In the genomic region with DNA sequence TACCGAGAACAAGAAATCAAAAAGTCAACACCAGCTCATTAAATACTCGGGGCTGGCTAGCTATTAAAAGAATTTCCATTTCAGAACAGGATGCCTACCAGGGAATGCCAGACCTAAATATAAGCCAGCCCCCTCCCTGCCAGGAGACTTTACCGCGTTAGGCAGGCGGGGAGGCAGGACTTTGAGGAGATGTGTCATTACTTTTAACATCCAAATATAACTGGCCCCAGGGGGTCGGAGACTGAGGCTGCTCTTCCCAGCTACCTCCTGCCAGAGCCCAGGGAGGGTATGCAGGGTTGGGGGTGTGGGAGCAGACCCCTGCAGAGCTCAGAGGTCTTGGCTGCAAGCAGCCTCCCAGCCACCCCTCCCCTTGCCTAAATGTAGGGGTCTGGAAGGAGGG, we compare ENCODE assay signal across 14 cellular contexts.
"Had no signal": no experiment of that assay in that cellular context is flagged by ENCODE, and none has a peak within 500 bp of the region (broad histone marks: within the 10 kb centered on the region; RNA-seq: fewer than 3 reads in every experiment).

No MANE protein-coding gene starts in this region.

- H3K27me3 ChIP-seq: body of pancreas, ovary, thyroid gland had no signal

- H3K27ac ChIP-seq: body of pancreas, ovary, thyroid gland had no signal

- H3K27ac Mint-ChIP-seq: activated naive CD4-positive, alpha-beta T cell treated with anti-CD3 and anti-CD28 coated beads, Interleukin-2, amount 50 U/mL, for 24 hours; activated T-helper 2 cell treated with anti-CD3 and anti-CD28 coated beads, Interferon-gamma antibody, Interleukin-2, Interleukin-4, amounts not matched to agents 10 μg/mL and 5 μg/mL and 100 μg/mL, durations not matched to agents 14 hours and 24 hours and 36 hours; effector memory CD8-positive, alpha-beta T cell; stimulated activated effector memory CD8-positive, alpha-beta T cell treated with anti-CD3 and anti-CD28 coated beads, Interleukin-12 subunit alpha, Interleukin-12 subunit beta, amount 100 ng/mL, for 72 hours had no signal

- H3K9me3 ChIP-seq: body of pancreas, ovary, thyroid gland had no signal

- DNase-seq: activated CD4-positive, alpha-beta T cell treated with anti-CD3 and anti-CD28 coated beads, Interleukin-2, amount 50 U/mL, for 1 hour; activated T-cell treated with anti-CD3 and anti-CD28 coated beads for 4 hours; amniotic stem cell; body of pancreas; effector memory CD8-positive, alpha-beta T cell; hippocampal formation; ovary; small intestine; T-helper 2 cell; thyroid gland had no signal

- ATAC-seq: body of pancreas; effector memory CD8-positive, alpha-beta T cell; stimulated activated effector memory CD8-positive, alpha-beta T cell treated with anti-CD3 and anti-CD28 coated beads, Interleukin-12 subunit alpha, Interleukin-12 subunit beta, amount 100 ng/mL, for 72 hours had no signal

- H3K9me3 Mint-ChIP-seq: activated naive CD4-positive, alpha-beta T cell treated with anti-CD3 and anti-CD28 coated beads, Interleukin-2, amount 50 U/mL, for 24 hours; activated T-helper 2 cell treated with anti-CD3 and anti-CD28 coated beads, Interferon-gamma antibody, Interleukin-2, Interleukin-4, amounts not matched to agents 10 μg/mL and 5 μg/mL and 100 μg/mL, durations not matched to agents 14 hours and 24 hours and 36 hours; effector memory CD8-positive, alpha-beta T cell; neural crest cell; stimulated activated effector memory CD8-positive, alpha-beta T cell treated with anti-CD3 and anti-CD28 coated beads, Interleukin-12 subunit alpha, Interleukin-12 subunit beta, amount 100 ng/mL, for 72 hours had no signal

- H3K4me3 Mint-ChIP-seq: activated naive CD4-positive, alpha-beta T cell treated with anti-CD3 and anti-CD28 coated beads, Interleukin-2, amount 50 U/mL, for 24 hours; effector memory CD8-positive, alpha-beta T cell; neural crest cell; stimulated activated effector memory CD8-positive, alpha-beta T cell treated with anti-CD3 and anti-CD28 coated beads, Interleukin-12 subunit alpha, Interleukin-12 subunit beta, amount 100 ng/mL, for 72 hours had no signal

- H3K4me3 ChIP-seq: body of pancreas, ovary, thyroid gland had no signal

- H3K4me1 ChIP-seq: body of pancreas had no signal

- H3K36me3 Mint-ChIP-seq: activated naive CD4-positive, alpha-beta T cell treated with anti-CD3 and anti-CD28 coated beads, Interleukin-2, amount 50 U/mL, for 24 hours; stimulated activated effector memory CD8-positive, alpha-beta T cell treated with anti-CD3 and anti-CD28 coated beads, Interleukin-12 subunit alpha, Interleukin-12 subunit beta, amount 100 ng/mL, for 72 hours had no signal

- H3K36me3 ChIP-seq: ovary, thyroid gland had no signal
